Comparison of ENCODE assay signal across 7 cellular contexts in genomic region chr1:59007820-59008598, GRCh38.
A peak's percentile ranks its signal among the peaks of the same experiment; 100 is the strongest.
DNase-seq lines count a peak whose midpoint lies in the region; ATAC-seq lines count a peak whose summit lies in the region.

No MANE protein-coding gene starts in this region.

- DNase-seq in amniotic epithelial cell (ENCODE audit: low read depth) (peak; percentile 58), SKM-1 treated with dmso at 0.1 percent for 144 hours (lab: John Stamatoyannopoulos, UW; ENCODE audit: unreplicated experiment) (no peak), NCI-H524 treated with DMSO at 0.1 percent for 48 hours (lab: John Stamatoyannopoulos, UW) (no peak), GF-D8 (lab: John Stamatoyannopoulos, UW) (no peak)
- peak; percentile 35 to 49 for DNase-seq in stimulated activated CD4-positive, alpha-beta T cell treated with anti-CD3 and anti-CD28 coated beads, Interleukin-2, amount 100 ng/mL, for 24 hours

- ATAC-seq in GM19438 (IDR thresholded peaks at IDR 0.05; ENCODE audit: low read depth, unreplicated experiment) (peak; percentile 64), HG03060 (IDR thresholded peaks at IDR 0.05; ENCODE audit: low read depth, unreplicated experiment) (peak; percentile 35)

Comparison
In these comparisons a context has a peak if more than half of its experiments do, and no peak if none do; other contexts are left out.
1. DNase-seq: peak in amniotic epithelial cell (single experiment) and stimulated activated CD4-positive, alpha-beta T cell treated with anti-CD3 and anti-CD28 coated beads, Interleukin-2, amount 100 ng/mL, for 24 hours (2 of 2); none in SKM-1 treated with dmso at 0.1 percent for 144 hours (single experiment), NCI-H524 treated with DMSO at 0.1 percent for 48 hours (single experiment) and GF-D8 (single experiment).